ENCODE assay signal across 26 cellular contexts in the genomic region with DNA sequence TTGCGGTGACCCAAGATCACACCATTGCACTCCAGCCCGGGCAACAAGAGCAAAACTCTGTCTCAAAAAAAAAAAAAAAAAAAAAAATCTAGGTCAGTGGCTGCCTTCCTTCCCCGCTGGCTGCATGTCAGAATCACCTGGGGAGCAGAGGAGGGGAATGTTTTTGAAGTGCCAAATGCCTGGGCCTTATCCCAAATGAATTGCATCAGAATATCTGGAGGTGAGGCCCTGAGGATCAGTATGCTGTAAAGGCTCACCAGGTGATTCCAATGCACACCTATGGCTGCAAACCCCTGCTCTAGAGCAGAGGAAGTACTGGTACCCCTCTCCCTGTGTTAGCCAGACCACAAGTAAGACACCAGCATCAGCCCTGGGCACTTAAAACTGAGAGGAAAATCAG. TPM values are rescaled to one million over a fixed set of nuclear protein-coding genes. Genes with fewer than 3 reads are reported as not detected.
DNase-seq lines count a peak whose midpoint lies in the region; ATAC-seq and TF ChIP-seq lines count a peak whose summit lies in the region.
"Had no signal": no experiment of that assay in that cellular context is flagged by ENCODE, and none has a peak within 500 bp of the region (broad histone marks: within the 10 kb centered on the region; RNA-seq: fewer than 3 reads in every experiment).

No MANE protein-coding gene starts in this region.

- no peak for ATAC-seq in activated CD8-positive, alpha-beta memory T cell treated with anti-CD3 and anti-CD28 coated beads, Interleukin-2, amount 10 ng/mL, durations not matched to agents 7 days and 5 days
- ATAC-seq in lower lobe of right lung: peak; percentile 28 to 58
- ATAC-seq in HG03280 (IDR thresholded peaks at IDR 0.05; ENCODE audit: unreplicated experiment): no peak
- no peak for ATAC-seq in activated CD4-positive, CD25-positive, alpha-beta regulatory T cell treated with anti-CD3 and anti-CD28 coated beads, Interleukin-2, amount 50 U/mL, for 24 hours
- no peak for ATAC-seq in GM21360 (IDR thresholded peaks at IDR 0.05; ENCODE audit: unreplicated experiment)

- no peak for TF ChIP-seq CTCF in lower lobe of right lung (IDR thresholded peaks at IDR 0.05)

- peak; percentile 9 for DNase-seq in activated CD8-positive, alpha-beta memory T cell treated with anti-CD3 and anti-CD28 coated beads, Interleukin-2, amount 10 ng/mL, durations not matched to agents 7 days and 5 days
- DNase-seq in activated CD8-positive, alpha-beta memory T cell treated with anti-CD3 and anti-CD28 coated beads, Interleukin-2, amount 50 U/mL, for 4 hours: no peak
- DNase-seq in cerebellum (ENCODE audit: low spot score): peak; percentile 83
- DNase-seq in lower lobe of right lung: no peak
- DNase-seq in foreskin melanocyte: no peak
- DNase-seq: Caco-2; CD4-positive, alpha-beta memory T cell; DMS 273 treated with DMSO at 0.1 percent for 48 hours; DND-41; KG1; NCI-H1092; NCI-H1436; NCI-H187 treated with DMSO at 0.1 percent for 48 hours; NCI-H226; NCI-H510A treated with DMSO at 0.1 percent for 48 hours; NCI-H748 treated with DMSO at 0.1 percent for 48 hours; PC-9; RPMI8226; SHP77 had no signal

- no peaks in the 10 kb centered on the region for H3K27me3 ChIP-seq in lower lobe of right lung (ENCODE audit: low read depth)
- H3K27me3 ChIP-seq: BLaER1 treated with 17β-estradiol and CSF1 and Interleukin-3, amounts not matched to agents 10 nM and 100 nM had no signal

- H3K4me3 Mint-ChIP-seq in activated CD8-positive, alpha-beta memory T cell treated with anti-CD3 and anti-CD28 coated beads, Interleukin-2, amount 10 ng/mL, durations not matched to agents 7 days and 5 days: no peak overlapping the region
- H3K4me3 Mint-ChIP-seq: CD4-positive, alpha-beta memory T cell had no signal

- H3K27ac ChIP-seq in lower lobe of right lung: no peak overlapping the region
- H3K27ac ChIP-seq: 22Rv1; BLaER1 treated with 17β-estradiol and CSF1 and Interleukin-3, amounts not matched to agents 10 nM and 100 nM; HL-60; PC-9 had no signal

- peaks cover 11% of the 10 kb centered on the region for H3K9me3 ChIP-seq in lower lobe of right lung
- H3K9me3 ChIP-seq: HAP-1 had no signal

- H3K27me3 Mint-ChIP-seq in activated CD8-positive, alpha-beta memory T cell treated with anti-CD3 and anti-CD28 coated beads, Interleukin-2, amount 10 ng/mL, durations not matched to agents 7 days and 5 days: peaks cover 8% of the 10 kb centered on the region

- no peaks in the 10 kb centered on the region for H3K36me3 ChIP-seq in lower lobe of right lung
- H3K36me3 ChIP-seq: BLaER1 treated with 17β-estradiol and CSF1 and Interleukin-3, amounts not matched to agents 10 nM and 100 nM; HAP-1 had no signal

- no peak overlapping the region for H3K4me3 ChIP-seq in lower lobe of right lung
- H3K4me3 ChIP-seq: BLaER1 treated with 17β-estradiol and CSF1 and Interleukin-3, amounts not matched to agents 10 nM and 100 nM; HAP-1; PC-9 had no signal

- H3K4me1 ChIP-seq in lower lobe of right lung: no peaks in the 10 kb centered on the region
- H3K4me1 ChIP-seq: BLaER1 treated with 17β-estradiol and CSF1 and Interleukin-3, amounts not matched to agents 10 nM and 100 nM; Caco-2; HAP-1 had no signal

- CTCF ChIA-PET in activated CD8-positive, alpha-beta memory T cell treated with anti-CD3 and anti-CD28 coated beads, Interleukin-2, amount 10 ng/mL, durations not matched to agents 7 days and 5 days (lab: Charles Lee): no interaction called here

- no peaks in the 10 kb centered on the region for H3K4me1 Mint-ChIP-seq in activated CD8-positive, alpha-beta memory T cell treated with anti-CD3 and anti-CD28 coated beads, Interleukin-2, amount 10 ng/mL, durations not matched to agents 7 days and 5 days
- H3K4me1 Mint-ChIP-seq: CD4-positive, alpha-beta memory T cell had no signal

- intact Hi-C loops in lower lobe of right lung (cut with DNase I): no loop called here

- H3K9me3 Mint-ChIP-seq in activated CD8-positive, alpha-beta memory T cell treated with anti-CD3 and anti-CD28 coated beads, Interleukin-2, amount 10 ng/mL, durations not matched to agents 7 days and 5 days (ENCODE audit: low read depth): peaks cover 2% of the 10 kb centered on the region

- no peak overlapping the region for H3K27ac Mint-ChIP-seq in activated CD8-positive, alpha-beta memory T cell treated with anti-CD3 and anti-CD28 coated beads, Interleukin-2, amount 10 ng/mL, durations not matched to agents 7 days and 5 days

- H3K36me3 Mint-ChIP-seq in activated CD8-positive, alpha-beta memory T cell treated with anti-CD3 and anti-CD28 coated beads, Interleukin-2, amount 10 ng/mL, durations not matched to agents 7 days and 5 days: no peaks in the 10 kb centered on the region
- H3K36me3 Mint-ChIP-seq: CD4-positive, alpha-beta memory T cell had no signal

RNA-seq across cellular contexts. Expression of a gene that starts 44.7 kb away (rescaled TPM):
- not detected for total RNA-seq in activated CD8-positive, alpha-beta memory T cell treated with anti-CD3 and anti-CD28 coated beads, Interleukin-2, amount 10 ng/mL, durations not matched to agents 7 days and 5 days
- total RNA-seq in cerebellum (not detected), lower lobe of right lung (0.38 TPM)
- total RNA-seq: CD4-positive, alpha-beta memory T cell had no signal

Comparison
In these comparisons a context has a peak if more than half of its experiments do, and no peak if none do; other contexts are left out.
1. DNase-seq: peak in activated CD8-positive, alpha-beta memory T cell treated with anti-CD3 and anti-CD28 coated beads, Interleukin-2, amount 10 ng/mL, durations not matched to agents 7 days and 5 days (single experiment) and cerebellum (single experiment); none in activated CD8-positive, alpha-beta memory T cell treated with anti-CD3 and anti-CD28 coated beads, Interleukin-2, amount 50 U/mL, for 4 hours (single experiment), lower lobe of right lung (single experiment) and foreskin melanocyte (single experiment).
2. ATAC-seq: peak in lower lobe of right lung (2 of 2); none in activated CD8-positive, alpha-beta memory T cell treated with anti-CD3 and anti-CD28 coated beads, Interleukin-2, amount 10 ng/mL, durations not matched to agents 7 days and 5 days (single experiment), HG03280 (single experiment), activated CD4-positive, CD25-positive, alpha-beta regulatory T cell treated with anti-CD3 and anti-CD28 coated beads, Interleukin-2, amount 50 U/mL, for 24 hours (0 of 2) and GM21360 (single experiment).